11 cellular contexts compared by ENCODE assay signal in the genomic region with DNA sequence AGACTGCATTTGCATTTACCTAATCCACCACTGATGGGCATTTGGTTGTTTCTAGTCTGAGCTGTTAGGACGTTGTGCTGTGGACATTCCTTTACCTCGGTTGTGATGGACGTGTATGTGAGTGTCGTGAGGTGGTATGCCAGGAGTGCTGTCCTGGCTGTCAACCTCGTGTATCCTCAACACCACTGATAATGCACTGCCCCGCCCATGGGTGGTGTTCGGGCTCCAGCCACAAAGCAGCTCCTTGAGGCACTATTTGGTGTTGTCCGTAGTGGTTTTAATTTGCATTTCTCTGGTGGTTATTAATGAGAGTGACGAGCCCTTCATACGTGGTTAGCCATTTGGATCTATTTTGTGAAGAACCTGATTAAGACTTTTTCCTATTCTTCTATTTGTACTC.
DNase-seq lines count a peak whose midpoint lies in the region; ATAC-seq, FAIRE-seq and TF ChIP-seq lines count a peak whose summit lies in the region.
"Had no signal": no experiment of that assay in that cellular context is flagged by ENCODE, and none has a peak within 500 bp of the region (broad histone marks: within the 10 kb centered on the region; RNA-seq: fewer than 3 reads in every experiment).

No MANE protein-coding gene starts in this region.

- no TSS peak for BruUV-seq in GM12878 (replicated peaks; lab: Mats Ljungman, UMichigan)

- RAD21 ChIA-PET in GM12878 (lab: Charles Lee; ENCODE audit: unreplicated experiment): interaction anchor here (1.0 to 1.3 kb wide), 3 partner anchors 23 to 99 kb away, joined by 3 read pairs; no protein-coding TSS in a partner anchor

- H3K36me3 ChIP-seq in GM12878 (ENCODE audit: control insufficient read depth in 2 of 2, insufficient read depth in 2 of 2, low read length in 1 of 2) (peaks cover 0 to 8% of the 10 kb centered on the region in 2 experiments; a peak in 1 of 4 replicates), prostate gland (no peaks in the 10 kb centered on the region)

- peak; percentile 54 for ATAC-seq in GM19438 (IDR thresholded peaks at IDR 0.05; ENCODE audit: low read depth, unreplicated experiment)
- ATAC-seq in HG03097 (IDR thresholded peaks at IDR 0.05; ENCODE audit: low FRiP score, unreplicated experiment): peak; percentile 66
- peak; percentile 92 for ATAC-seq in GM12878
- ATAC-seq: WTC11 had no signal

- H2AFZ ChIP-seq in GM12878 (ENCODE audit: control insufficient read depth, low read depth, low read length): no peak overlapping the region

- no peak overlapping the region for H3K27ac ChIP-seq in GM12878 (ENCODE audit: control insufficient read depth, insufficient read depth)
- no peak overlapping the region for H3K27ac ChIP-seq in prostate gland

- POLR2A ChIA-PET in GM12878 (lab: Charles Lee): interaction anchor here (0.5 to 1.2 kb wide), 2 partner anchors 12 to 23 kb away, joined by 3 to 6 read pairs; no protein-coding TSS in a partner anchor

- intact Hi-C loops in GM12878 (cut with micrococcal nuclease; ENCODE audit: unreplicated experiment) (loop anchor here (10.0 kb wide), 1 partner anchor 96 kb away; no protein-coding TSS in a partner anchor), prostate gland (cut with DNase I) (no loop called here)
- intact Hi-C loops in activated T-helper 1 cell treated with anti-CD3 and anti-CD28 coated beads, Interleukin-12 subunit alpha, Interleukin-12 subunit beta, Interleukin-2, Interleukin-4 antibody, amounts not matched to agents 30 ng/mL and 10 ng/mL and 1 ng/mL, durations not matched to agents 14 hours and 24 hours and 36 hours (cut with micrococcal nuclease): no loop called here

- no peaks in the 10 kb centered on the region for H3K27me3 Mint-ChIP-seq in mesothelial cell of epicardium (ENCODE audit: low read depth)
- H3K27me3 Mint-ChIP-seq in activated T-helper 1 cell treated with anti-CD3 and anti-CD28 coated beads, Interleukin-12 subunit alpha, Interleukin-12 subunit beta, Interleukin-2, Interleukin-4 antibody, amounts not matched to agents 30 ng/mL and 10 ng/mL and 1 ng/mL, durations not matched to agents 14 hours and 24 hours and 36 hours (ENCODE audit: insufficient read depth): no peaks in the 10 kb centered on the region

- FAIRE-seq in GM12878 (lab: Jason Lieb, UNC): peak; percentile 38

- peaks cover 85% of the 10 kb centered on the region for H3K79me2 ChIP-seq in GM12878 (ENCODE audit: control insufficient read depth, insufficient read depth, low read length)

- no peaks in the 10 kb centered on the region for H3K27me3 ChIP-seq in GM12878 (replicated peaks in 1 of 2; ENCODE audit: control insufficient read depth in 2 of 2, insufficient read depth in 2 of 2, low read length in 1 of 2)
- no peaks in the 10 kb centered on the region for H3K27me3 ChIP-seq in prostate gland (replicated peaks; ENCODE audit: insufficient read depth)

- in situ Hi-C loops in GM12878 (cut with MboI): no loop called here

- no peak overlapping the region for H3K4me3 Mint-ChIP-seq in mesothelial cell of epicardium
- no peak overlapping the region for H3K4me3 Mint-ChIP-seq in activated T-helper 1 cell treated with anti-CD3 and anti-CD28 coated beads, Interleukin-12 subunit alpha, Interleukin-12 subunit beta, Interleukin-2, Interleukin-4 antibody, amounts not matched to agents 30 ng/mL and 10 ng/mL and 1 ng/mL, durations not matched to agents 14 hours and 24 hours and 36 hours
- H3K4me3 Mint-ChIP-seq: WTC11 had no signal

- DNase-seq in ELF-1 (ENCODE audit: low read depth, low spot score) (peak; percentile 27), GM12878 (ENCODE audit: low read depth, low spot score) (no peak), mesothelial cell of epicardium (ENCODE audit: low spot score in 2 of 2, unreplicated experiment in 2 of 2) (no peak), prostate gland (ENCODE audit: low spot score) (no peak), NCI-H2081 (lab: John Stamatoyannopoulos, UW) (no peak)
- no peak for DNase-seq in activated T-helper 1 cell treated with anti-CD3 and anti-CD28 coated beads, Interleukin-12 subunit alpha, Interleukin-12 subunit beta, Interleukin-2, Interleukin-4 antibody, amounts not matched to agents 30 ng/mL and 10 ng/mL and 1 ng/mL, durations not matched to agents 14 hours and 24 hours and 36 hours (ENCODE audit: low spot score)
- DNase-seq: NCI-H446, nucleus accumbens had no signal

- H3K4me3 ChIP-seq in GM12878: no peak overlapping the region
- no peak overlapping the region for H3K4me3 ChIP-seq in prostate gland

- SMC1A ChIA-PET in GM12878 (lab: Charles Lee; ENCODE audit: uncharacterized antibody, unreplicated experiment): interaction anchor here (1.0 to 1.9 kb wide), 4 partner anchors 21 to 81 kb away, joined by 3 to 6 read pairs (median 4); no protein-coding TSS in a partner anchor

- no peak for TF ChIP-seq POLR2A in GM12878 (IDR thresholded peaks at IDR 0.05; ENCODE audit: low read depth, low read length)
- no peak for TF ChIP-seq POLR2A in prostate gland (IDR thresholded peaks at IDR 0.05)

- H3K9me3 ChIP-seq in GM12878 (replicated peaks; ENCODE audit: control insufficient read depth, insufficient read depth, low read length) (no peaks in the 10 kb centered on the region), prostate gland (no peaks in the 10 kb centered on the region)

- no peak for TF ChIP-seq EP300 in GM12878 (IDR thresholded peaks at IDR 0.05; ENCODE audit: borderline replicate concordance in 1 of 2, control insufficient read depth in 1 of 2, low read depth in 2 of 2, low read length in 2 of 2)

- no peaks in the 10 kb centered on the region for H3K9me3 Mint-ChIP-seq in mesothelial cell of epicardium
- H3K9me3 Mint-ChIP-seq in activated T-helper 1 cell treated with anti-CD3 and anti-CD28 coated beads, Interleukin-12 subunit alpha, Interleukin-12 subunit beta, Interleukin-2, Interleukin-4 antibody, amounts not matched to agents 30 ng/mL and 10 ng/mL and 1 ng/mL, durations not matched to agents 14 hours and 24 hours and 36 hours: no peaks in the 10 kb centered on the region
- H3K9me3 Mint-ChIP-seq: WTC11 had no signal

- peaks cover 5% of the 10 kb centered on the region for H4K20me1 ChIP-seq in GM12878 (ENCODE audit: control insufficient read depth, insufficient read depth)

- no peaks in the 10 kb centered on the region for H3K36me3 Mint-ChIP-seq in mesothelial cell of epicardium
- H3K36me3 Mint-ChIP-seq in activated T-helper 1 cell treated with anti-CD3 and anti-CD28 coated beads, Interleukin-12 subunit alpha, Interleukin-12 subunit beta, Interleukin-2, Interleukin-4 antibody, amounts not matched to agents 30 ng/mL and 10 ng/mL and 1 ng/mL, durations not matched to agents 14 hours and 24 hours and 36 hours (ENCODE audit: low read depth): peaks cover 11% of the 10 kb centered on the region
- H3K36me3 Mint-ChIP-seq: WTC11 had no signal

- TF ChIP-seq RAD21 in GM12878 (IDR thresholded peaks at IDR 0.05; ENCODE audit: insufficient read depth, low read depth, low read length): no peak

- H3K9ac ChIP-seq in GM12878 (ENCODE audit: control insufficient read depth, insufficient read depth, low read length): no peak overlapping the region

- H3K4me2 ChIP-seq in GM12878 (ENCODE audit: control insufficient read depth, insufficient read depth): peak overlapping the region; percentile 60

- 0 out of 6 replicates have a peak, but pooled peaks of 1 of the 3 experiments have one; percentile 0 for TF ChIP-seq CTCF in GM12878 (IDR thresholded peaks at IDR 0.05 in 2 of 3, conservative IDR thresholded peaks at IDR 0.05 in 1 of 3; ENCODE audit: control insufficient read depth in 2 of 3, extremely low read depth in 1 of 3, insufficient read depth in 1 of 3, low read depth in 3 of 3, low read length in 3 of 3)
- TF ChIP-seq CTCF in mesothelial cell of epicardium (IDR thresholded peaks at IDR 0.05; ENCODE audit: unreplicated experiment): no peak
- TF ChIP-seq CTCF in prostate gland (IDR thresholded peaks at IDR 0.05): no peak

- H3K4me1 Mint-ChIP-seq in mesothelial cell of epicardium: peaks cover 9% of the 10 kb centered on the region
- H3K4me1 Mint-ChIP-seq in activated T-helper 1 cell treated with anti-CD3 and anti-CD28 coated beads, Interleukin-12 subunit alpha, Interleukin-12 subunit beta, Interleukin-2, Interleukin-4 antibody, amounts not matched to agents 30 ng/mL and 10 ng/mL and 1 ng/mL, durations not matched to agents 14 hours and 24 hours and 36 hours (ENCODE audit: low read depth): peaks cover 83% of the 10 kb centered on the region

- H3K4me1 ChIP-seq in GM12878 (ENCODE audit: control insufficient read depth, insufficient read depth, low read length) (peaks cover 55% of the 10 kb centered on the region), prostate gland (replicated peaks) (no peaks in the 10 kb centered on the region)

- H3K27ac Mint-ChIP-seq in mesothelial cell of epicardium: no peak overlapping the region
- no peak overlapping the region for H3K27ac Mint-ChIP-seq in activated T-helper 1 cell treated with anti-CD3 and anti-CD28 coated beads, Interleukin-12 subunit alpha, Interleukin-12 subunit beta, Interleukin-2, Interleukin-4 antibody, amounts not matched to agents 30 ng/mL and 10 ng/mL and 1 ng/mL, durations not matched to agents 14 hours and 24 hours and 36 hours
- H3K27ac Mint-ChIP-seq: WTC11 had no signal

- WGBS in GM12878 (ENCODE audit: insufficient coverage, insufficient replicate concordance, low lambda C conversion rate, missing lambda C conversion rate): 12% methylated on average over 10 of the region's 10 CpGs
- WGBS in prostate gland: 73% methylated on average over 10 of the region's 10 CpGs

- CTCF ChIA-PET in GM12878 (lab: Yijun Ruan, JAX): interaction anchor here (0.6 to 8.3 kb wide), 5 partner anchors 15 to 117 kb away, joined by 3 to 72 read pairs (median 4); no protein-coding TSS in a partner anchor

TF ChIP-seq in GM12878, 131 proteins besides CTCF, POLR2A, EP300 and RAD21 (continues in another document):
- TF ChIP-seq BHLHE40 (IDR thresholded peaks at IDR 0.05; ENCODE audit: borderline replicate concordance in 1 of 2, low read depth in 2 of 2, low read length in 1 of 2) (0 out of 4 replicates have a peak, but pooled peaks of 1 of the 2 experiments have one; percentile 12), TAF1 (IDR thresholded peaks at IDR 0.05; ENCODE audit: borderline replicate concordance, low read depth, low read length) (no peak), KLF5 (IDR thresholded peaks at IDR 0.05; ENCODE audit: partially characterized antibody) (no peak)
- TF ChIP-seq, protein P1, sequence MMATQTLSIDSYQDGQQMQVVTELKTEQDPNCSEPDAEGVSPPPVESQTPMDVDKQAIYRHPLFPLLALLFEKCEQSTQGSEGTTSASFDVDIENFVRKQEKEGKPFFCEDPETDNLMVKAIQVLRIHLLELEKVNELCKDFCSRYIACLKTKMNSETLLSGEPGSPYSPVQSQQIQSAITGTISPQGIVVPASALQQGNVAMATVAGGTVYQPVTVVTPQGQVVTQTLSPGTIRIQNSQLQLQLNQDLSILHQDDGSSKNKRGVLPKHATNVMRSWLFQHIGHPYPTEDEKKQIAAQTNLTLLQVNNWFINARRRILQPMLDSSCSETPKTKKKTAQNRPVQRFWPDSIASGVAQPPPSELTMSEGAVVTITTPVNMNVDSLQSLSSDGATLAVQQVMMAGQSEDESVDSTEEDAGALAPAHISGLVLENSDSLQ (IDR thresholded peaks at IDR 0.05): peak; percentile 18; the same call in 1 of the 2 replicates
